Comparison of ENCODE assay signal across 15 cellular contexts in genomic region chr17:60231691-60232090, GRCh38.
DNase-seq lines count a peak whose midpoint lies in the region; TF ChIP-seq lines count a peak whose summit lies in the region.
"Had no signal": no experiment of that assay in that cellular context is flagged by ENCODE, and none has a peak within 500 bp of the region (broad histone marks: within the 10 kb centered on the region; RNA-seq: fewer than 3 reads in every experiment).

No MANE protein-coding gene starts in this region.

- POLR2A ChIA-PET in activated CD4-positive, alpha-beta T cell treated with anti-CD3 and anti-CD28 coated beads, Interleukin-2, amount 10 ng/mL, durations not matched to agents 7 days and 5 days (lab: Charles Lee), result interaction anchor here (0.7 kb wide), 1 partner anchor 200 kb away, joined by 3 read pairs; no protein-coding TSS in a partner anchor

- no peak overlapping the region for H3K4me3 ChIP-seq in Peyer's patch
- H3K4me3 ChIP-seq: thoracic aorta had no signal

- no peaks in the 10 kb centered on the region for H3K9me3 Mint-ChIP-seq in osteocyte (ENCODE audit: unreplicated experiment)
- H3K9me3 Mint-ChIP-seq in activated CD4-positive, alpha-beta T cell treated with anti-CD3 and anti-CD28 coated beads, Interleukin-2, amount 10 ng/mL, durations not matched to agents 7 days and 5 days, result no peaks in the 10 kb centered on the region

- no peaks in the 10 kb centered on the region for H3K27me3 Mint-ChIP-seq in osteocyte (ENCODE audit: unreplicated experiment)
- H3K27me3 Mint-ChIP-seq in activated CD4-positive, alpha-beta T cell treated with anti-CD3 and anti-CD28 coated beads, Interleukin-2, amount 10 ng/mL, durations not matched to agents 7 days and 5 days, result no peaks in the 10 kb centered on the region
- H3K27me3 Mint-ChIP-seq: progenitor cell of endocrine pancreas had no signal

- no peak overlapping the region for H3K27ac ChIP-seq in Peyer's patch
- H3K27ac ChIP-seq: HL-60, thoracic aorta had no signal

- TF ChIP-seq POLR2A in Peyer's patch (IDR thresholded peaks at IDR 0.05), result no peak

- no peaks in the 10 kb centered on the region for H3K4me1 ChIP-seq in Peyer's patch

- TF ChIP-seq CTCF in osteocyte (IDR thresholded peaks at IDR 0.05) (no peak), Peyer's patch (IDR thresholded peaks at IDR 0.05) (no peak)

- peaks cover 18% of the 10 kb centered on the region for H3K36me3 Mint-ChIP-seq in osteocyte (ENCODE audit: unreplicated experiment)
- H3K36me3 Mint-ChIP-seq in activated CD4-positive, alpha-beta T cell treated with anti-CD3 and anti-CD28 coated beads, Interleukin-2, amount 10 ng/mL, durations not matched to agents 7 days and 5 days (ENCODE audit: low read depth), result peaks cover 6% of the 10 kb centered on the region

- H3K27ac Mint-ChIP-seq in osteocyte (ENCODE audit: unreplicated experiment), result peak overlapping the region; percentile 19
- H3K27ac Mint-ChIP-seq in activated CD4-positive, alpha-beta T cell treated with anti-CD3 and anti-CD28 coated beads, Interleukin-2, amount 10 ng/mL, durations not matched to agents 7 days and 5 days, result no peak overlapping the region
- H3K27ac Mint-ChIP-seq: progenitor cell of endocrine pancreas had no signal

- CTCF ChIA-PET in activated CD4-positive, alpha-beta T cell treated with anti-CD3 and anti-CD28 coated beads, Interleukin-2, amount 10 ng/mL, durations not matched to agents 7 days and 5 days (lab: Charles Lee), result interaction anchor here (0.7 to 1.7 kb wide), 5 partner anchors 10 to 90 kb away, joined by 3 to 6 read pairs (median 4); no protein-coding TSS in a partner anchor

- no peaks in the 10 kb centered on the region for H3K4me1 Mint-ChIP-seq in osteocyte (ENCODE audit: unreplicated experiment)
- H3K4me1 Mint-ChIP-seq in activated CD4-positive, alpha-beta T cell treated with anti-CD3 and anti-CD28 coated beads, Interleukin-2, amount 10 ng/mL, durations not matched to agents 7 days and 5 days, result no peaks in the 10 kb centered on the region

- peaks cover 0 to 19% (median 0%) of the 10 kb centered on the region in 3 donors for H3K36me3 ChIP-seq in Peyer's patch
- H3K36me3 ChIP-seq: thoracic aorta had no signal

- no peaks in the 10 kb centered on the region for H3K9me3 ChIP-seq in Peyer's patch
- H3K9me3 ChIP-seq: thoracic aorta had no signal

- no peaks in the 10 kb centered on the region for H3K27me3 ChIP-seq in Peyer's patch

- no peak overlapping the region for H3K4me3 Mint-ChIP-seq in osteocyte (ENCODE audit: unreplicated experiment)
- no peak overlapping the region for H3K4me3 Mint-ChIP-seq in activated CD4-positive, alpha-beta T cell treated with anti-CD3 and anti-CD28 coated beads, Interleukin-2, amount 10 ng/mL, durations not matched to agents 7 days and 5 days

- peak; percentile 66 for DNase-seq in ELR (ENCODE audit: low read depth)
- peak; percentile 27 for DNase-seq in OCI-M1 (lab: John Stamatoyannopoulos, UW)
- DNase-seq in dedifferentiated amniotic fluid mesenchymal stem cell (ENCODE audit: extremely low spot score), result peak; percentile 25
- DNase-seq in osteocyte (ENCODE audit: extremely low spot score, unreplicated experiment), result no peak
- no peak for DNase-seq in SHP77 treated with DMSO at 0.1 percent for 48 hours (lab: John Stamatoyannopoulos, UW)
- DNase-seq in activated CD4-positive, alpha-beta T cell treated with anti-CD3 and anti-CD28 coated beads, Interleukin-2, amount 10 ng/mL, durations not matched to agents 7 days and 5 days, result no peak
- DNase-seq in NCI-H446 (lab: John Stamatoyannopoulos, UW), result no peak
- DNase-seq in Peyer's patch, result no peak
- DNase-seq: activated CD4-positive, CD25-positive, alpha-beta regulatory T cell; activated gamma-delta T cell treated with Interleukin-2 at 50 U/mL for 16 hours; DND-41; NCI-H524 treated with DMSO at 0.1 percent for 48 hours had no signal

Comparison
In these comparisons a context has a peak if more than half of its experiments do, and no peak if none do; other contexts are left out.
1. DNase-seq: peak in ELR (single experiment), OCI-M1 (single experiment) and dedifferentiated amniotic fluid mesenchymal stem cell (single experiment); none in osteocyte (single experiment), SHP77 treated with DMSO at 0.1 percent for 48 hours (single experiment), activated CD4-positive, alpha-beta T cell treated with anti-CD3 and anti-CD28 coated beads, Interleukin-2, amount 10 ng/mL, durations not matched to agents 7 days and 5 days (single experiment), NCI-H446 (0 of 2) and Peyer's patch (0 of 3).